ENCODE assay signal across 16 cellular contexts in the genomic region with DNA sequence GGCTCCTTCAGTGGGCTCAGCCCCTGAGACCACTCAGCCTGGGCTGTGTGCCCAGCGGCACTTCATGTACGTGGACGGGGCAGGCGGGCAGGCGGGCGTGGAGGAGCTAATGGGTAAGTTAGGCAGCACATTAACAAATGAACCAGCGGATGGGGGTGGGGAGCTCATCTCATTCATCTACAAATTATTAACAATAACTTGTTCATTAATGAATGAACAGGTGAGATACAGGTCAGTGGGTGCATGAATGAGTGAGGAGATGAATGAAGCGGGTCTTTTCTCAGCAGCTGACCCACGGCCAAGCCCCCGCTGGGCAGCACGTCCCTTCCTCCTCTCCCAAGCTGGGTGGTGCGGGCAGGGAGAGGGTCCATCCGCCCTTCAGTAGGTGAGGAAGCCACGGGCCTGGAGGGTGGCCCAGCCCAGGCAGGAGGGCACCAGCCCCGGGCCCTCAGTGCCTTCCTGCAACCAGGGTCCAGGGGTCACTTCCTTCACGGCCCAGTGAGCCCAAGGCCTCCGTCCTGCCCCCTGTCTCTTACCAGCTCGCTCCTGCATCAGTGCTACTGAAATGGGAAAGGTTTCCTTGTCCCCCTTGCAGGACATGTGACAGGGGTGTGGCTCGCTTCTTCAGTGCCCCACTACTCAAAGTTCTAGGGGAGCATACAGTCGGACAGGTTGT.
A peak's percentile ranks its signal among the peaks of the same experiment; 100 is the strongest.
DNase-seq lines count a peak whose midpoint lies in the region; FAIRE-seq and TF ChIP-seq lines count a peak whose summit lies in the region.
"Had no signal": no experiment of that assay in that cellular context is flagged by ENCODE, and none has a peak within 500 bp of the region (broad histone marks: within the 10 kb centered on the region; RNA-seq: fewer than 3 reads in every experiment).

No MANE protein-coding gene starts in this region.

- peak; percentile 6 for DNase-seq in DMS79 treated with DMSO at 0.1 percent for 48 hours (lab: John Stamatoyannopoulos, UW)
- DNase-seq in DMS79 (lab: John Stamatoyannopoulos, UW): no peak
- peak; percentile 14 for DNase-seq in H9
- DNase-seq in kidney: peak; percentile 90
- peak; percentile 6 for DNase-seq in progenitor cell of endocrine pancreas (ENCODE audit: low spot score, unreplicated experiment)
- no peak for DNase-seq in GM20000 (ENCODE audit: low spot score)
- no peak for DNase-seq in substantia nigra (lab: John Stamatoyannopoulos, UW)
- DNase-seq in UCSD-AML1 (lab: John Stamatoyannopoulos, UW; ENCODE audit: unreplicated experiment): no peak
- DNase-seq: MV-4-11; stimulated activated CD4-positive, alpha-beta T cell treated with anti-CD3 and anti-CD28 coated beads, Interleukin-15, amount 100 ng/mL, for 24 hours had no signal

- no peak overlapping the region for H3K9ac ChIP-seq in H9 (ENCODE audit: extremely low read depth, insufficient read length, low read length)
- no peak overlapping the region for H3K9ac ChIP-seq in kidney (ENCODE audit: low read length in 2 of 2)
- H3K9ac ChIP-seq: parathyroid adenoma had no signal

- H2AFZ ChIP-seq in H9 (ENCODE audit: low read length): no peak overlapping the region
- H2AFZ ChIP-seq: parathyroid adenoma had no signal

- no peak overlapping the region for H3K4me2 ChIP-seq in H9 (ENCODE audit: insufficient read depth, insufficient read length, low read length)

- H3K27me3 Mint-ChIP-seq in H9 (ENCODE audit: low read depth): peaks cover 82% of the 10 kb centered on the region
- peaks cover 6% of the 10 kb centered on the region for H3K27me3 Mint-ChIP-seq in progenitor cell of endocrine pancreas
- H3K27me3 Mint-ChIP-seq: IgD-negative memory B cell had no signal

- peaks cover 3% of the 10 kb centered on the region; the same call in 1 of the 2 replicates for H3K27me3 ChIP-seq in H9 (ENCODE audit: insufficient read depth, low read length)

- H3K23ac ChIP-seq in H9 (ENCODE audit: insufficient read length, low read depth, low read length): no peak overlapping the region

- peaks cover 10 to 11% of the 10 kb centered on the region in 2 experiments; a peak in 4 of 5 replicates for H3K9me3 Mint-ChIP-seq in H9
- H3K9me3 Mint-ChIP-seq in progenitor cell of endocrine pancreas (ENCODE audit: low read depth): peaks cover 11% of the 10 kb centered on the region

- H3K14ac ChIP-seq in H9 (ENCODE audit: insufficient read depth, low read length): no peak overlapping the region

- no peak overlapping the region for H2BK12ac ChIP-seq in H9 (ENCODE audit: insufficient read length, low read depth, low read length)

- no peaks in the 10 kb centered on the region for H3K4me1 Mint-ChIP-seq in H9
- H3K4me1 Mint-ChIP-seq in progenitor cell of endocrine pancreas (ENCODE audit: low read depth): no peaks in the 10 kb centered on the region
- H3K4me1 Mint-ChIP-seq: IgD-negative memory B cell had no signal

- no peak overlapping the region for H2BK120ac ChIP-seq in H9 (ENCODE audit: low read depth, low read length, poor library complexity, severe bottlenecking)

- no peak overlapping the region for H4K91ac ChIP-seq in H9 (ENCODE audit: insufficient read length, low read depth, low read length)

- H3K79me2 ChIP-seq in H9 (ENCODE audit: insufficient read depth, low read length): no peaks in the 10 kb centered on the region
- H3K79me2 ChIP-seq: parathyroid adenoma had no signal

- TF ChIP-seq CTCF in H9 (conservative IDR thresholded peaks at IDR 0.05): no peak
- peak; percentile 3 for TF ChIP-seq CTCF in kidney (IDR thresholded peaks at IDR 0.05; ENCODE audit: borderline replicate concordance, extremely low read depth, insufficient read depth)
- TF ChIP-seq CTCF in progenitor cell of endocrine pancreas (IDR thresholded peaks at IDR 0.05; ENCODE audit: unreplicated experiment): no peak
- no peak for TF ChIP-seq CTCF in GM20000 (IDR thresholded peaks at IDR 0.05; ENCODE audit: extremely low read depth, missing control alignments)

- intact Hi-C loops in kidney (cut with DNase I): no loop called here

- H3K36me3 ChIP-seq in kidney (ENCODE audit: control insufficient read depth in 1 of 2, insufficient read depth in 2 of 2, low read length in 2 of 2): no peaks in the 10 kb centered on the region

- H2BK15ac ChIP-seq in H9 (ENCODE audit: low read depth, low read length): no peak overlapping the region

- H3K23me2 ChIP-seq in H9 (ENCODE audit: insufficient read length, low read depth, low read length, poor library complexity, severe bottlenecking): no peaks in the 10 kb centered on the region

- no peak overlapping the region for H2BK20ac ChIP-seq in H9 (ENCODE audit: low read depth, low read length, poor library complexity, severe bottlenecking)

- H3K36me3 Mint-ChIP-seq in H9 (ENCODE audit: insufficient read depth in 1 of 3, low read depth in 3 of 3) (peaks cover 0 to 2% (median 2%) of the 10 kb centered on the region in 3 experiments; a peak in 3 of 7 replicates), progenitor cell of endocrine pancreas (ENCODE audit: insufficient read depth) (no peaks in the 10 kb centered on the region)

- H3K18ac ChIP-seq in H9 (ENCODE audit: insufficient read length, low read depth, low read length): no peak overlapping the region

- H3K4me1 ChIP-seq in H9 (ENCODE audit: insufficient read depth, low read length) (no peaks in the 10 kb centered on the region), kidney (ENCODE audit: control insufficient read depth in 1 of 2, insufficient read depth in 1 of 2, low read depth in 1 of 2, low read length in 2 of 2) (peaks cover 9 to 14% of the 10 kb centered on the region in 2 donors)

- no peak overlapping the region for H4K8ac ChIP-seq in H9 (replicated peaks; ENCODE audit: insufficient read length, low read depth, low read length)

- no CpG with 5 or more reads among the region's 20 CpGs for WGBS in H9 (ENCODE audit: extremely low coverage, insufficient read length, low lambda C conversion rate)

- H2BK5ac ChIP-seq in H9 (ENCODE audit: insufficient read length, low read length): no peak overlapping the region

- no peak overlapping the region for H3T11ph ChIP-seq in H9 (ENCODE audit: low read length)

- no peak overlapping the region for H3K4ac ChIP-seq in H9 (ENCODE audit: low read depth, low read length)

- H3K27ac ChIP-seq in H9 (ENCODE audit: insufficient read length, low read depth, low read length) (no peak overlapping the region), kidney (ENCODE audit: low read depth in 2 of 2, low read length in 2 of 2) (peak overlapping the region; percentile 55 to 63), substantia nigra (ENCODE audit: low read depth, low read length, poor library complexity, severe bottlenecking) (no peak overlapping the region)
- H3K27ac ChIP-seq: 22Rv1, C4-2B, parathyroid adenoma had no signal

- no peak overlapping the region for H4K5ac ChIP-seq in H9 (ENCODE audit: insufficient read length, low read depth, low read length)

- FAIRE-seq in kidney (lab: Jason Lieb, UNC): no peak
- FAIRE-seq: RCC 7860 had no signal

- no peak overlapping the region for H3K56ac ChIP-seq in H9 (ENCODE audit: insufficient read length, low read depth, low read length)

- H3K9me3 ChIP-seq in H9 (ENCODE audit: control insufficient read depth, low read depth, low read length): no peaks in the 10 kb centered on the region
- peaks cover 0 to 3% of the 10 kb centered on the region in 2 donors for H3K9me3 ChIP-seq in kidney (ENCODE audit: control insufficient read depth in 1 of 2, low read length in 2 of 2)
- H3K9me3 ChIP-seq: mucosa of descending colon had no signal

- H2AK5ac ChIP-seq in H9 (ENCODE audit: insufficient read length, low read length): no peak overlapping the region

- H4K20me1 ChIP-seq in H9 (ENCODE audit: control insufficient read depth, insufficient read depth, insufficient read length): no peaks in the 10 kb centered on the region

- H3K4me3 Mint-ChIP-seq in H9 (no peak overlapping the region), progenitor cell of endocrine pancreas (ENCODE audit: low read depth) (no peak overlapping the region)
- H3K4me3 Mint-ChIP-seq: IgD-negative memory B cell had no signal

- H3K27ac Mint-ChIP-seq in H9: no peak overlapping the region
- H3K27ac Mint-ChIP-seq in progenitor cell of endocrine pancreas: no peak overlapping the region
- H3K27ac Mint-ChIP-seq: IgD-negative memory B cell had no signal

- no peaks in the 10 kb centered on the region for H3K79me1 ChIP-seq in H9 (ENCODE audit: insufficient read depth, low read depth, low read length, poor library complexity, severe bottlenecking)

- H3K4me3 ChIP-seq in kidney (ENCODE audit: low read length in 2 of 2): no peak overlapping the region
- H3K4me3 ChIP-seq: mucosa of descending colon had no signal

Comparison
In these comparisons a context has a peak if more than half of its experiments do, and no peak if none do; other contexts are left out.
1. DNase-seq: peak in DMS79 treated with DMSO at 0.1 percent for 48 hours (single experiment), H9 (single experiment), kidney (single experiment) and progenitor cell of endocrine pancreas (single experiment); none in DMS79 (single experiment), GM20000 (single experiment), substantia nigra (0 of 49) and UCSD-AML1 (single experiment).
2. H3K27ac ChIP-seq: peak in kidney (2 of 2); none in H9 (single experiment) and substantia nigra (single experiment).